In the genomic region with DNA sequence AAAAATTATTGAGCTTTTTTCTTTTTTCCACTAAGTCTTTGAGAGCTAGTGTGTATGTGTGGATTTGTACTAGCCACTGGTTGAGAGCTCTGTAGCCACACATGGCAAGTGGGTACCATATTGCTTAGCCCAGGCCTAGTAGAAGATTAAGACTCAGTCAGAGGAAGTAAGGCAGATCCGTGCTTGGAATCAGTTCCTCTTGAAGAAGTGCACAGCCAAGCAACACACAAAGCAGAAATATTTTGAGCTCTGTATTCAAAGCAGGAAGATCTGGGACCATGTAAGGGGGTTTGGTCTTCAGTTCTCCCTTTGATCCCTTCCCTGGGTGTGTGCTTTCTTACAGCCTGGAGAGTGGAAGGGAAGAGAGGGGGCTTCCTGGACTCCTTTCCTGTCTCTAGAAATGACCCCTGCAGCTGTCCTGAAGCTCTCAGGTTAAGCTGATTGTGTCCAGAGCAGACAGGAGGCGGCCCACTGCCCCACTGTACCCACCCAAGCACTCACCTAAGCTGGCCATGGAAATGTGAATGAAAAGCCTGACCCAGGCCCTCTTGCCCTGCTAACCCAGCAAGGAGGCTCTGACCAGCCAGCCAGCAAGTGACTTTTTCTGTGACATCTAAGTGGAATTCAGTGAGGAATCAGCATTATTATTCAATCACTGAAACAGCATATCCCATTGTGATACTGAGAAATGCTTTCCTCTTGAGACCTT, we compare ENCODE assay signal across 10 cellular contexts. TPM values are rescaled to one million over a fixed set of nuclear protein-coding genes. Genes with fewer than 3 reads are reported as not detected.
A peak's percentile ranks its signal among the peaks of the same experiment; 100 is the strongest.
DNase-seq lines count a peak whose midpoint lies in the region; ATAC-seq and TF ChIP-seq lines count a peak whose summit lies in the region.
"Had no signal": no experiment of that assay in that cellular context is flagged by ENCODE, and none has a peak within 500 bp of the region (broad histone marks: within the 10 kb centered on the region; RNA-seq: fewer than 3 reads in every experiment).

No MANE protein-coding gene starts in this region.

- ATAC-seq in RWPE2 (ENCODE audit: low read depth) (no peak), HG03432 (IDR thresholded peaks at IDR 0.05; ENCODE audit: unreplicated experiment) (no peak)

- no peaks in the 10 kb centered on the region for H3K9me3 ChIP-seq in RWPE2 (ENCODE audit: severe bottlenecking)
- H3K9me3 ChIP-seq in skeletal muscle tissue (ENCODE audit: control insufficient read depth in 3 of 3, low read length in 3 of 3), result no peaks in the 10 kb centered on the region
- no peaks in the 10 kb centered on the region for H3K9me3 ChIP-seq in MG63

- H3K4me3 ChIP-seq in HL-60 (replicated peaks; ENCODE audit: insufficient read depth, low read length) (no peak overlapping the region), RWPE2 (ENCODE audit: severe bottlenecking) (peak overlapping the region; percentile 98), fibroblast of the aortic adventitia (ENCODE audit: low read depth, low read length) (peak overlapping the region; percentile 22), skeletal muscle tissue (ENCODE audit: low read length in 3 of 3) (peak overlapping the region in 2 of 3 donors; percentile 70 to 90), MG63 (no peak overlapping the region)
- H3K4me3 ChIP-seq: cardiac muscle cell had no signal

- H3K4me1 ChIP-seq in RWPE2 (ENCODE audit: insufficient read depth, poor library complexity, severe bottlenecking) (peaks cover 64% of the 10 kb centered on the region), skeletal muscle tissue (ENCODE audit: control insufficient read depth in 3 of 3, insufficient read depth in 3 of 3, low read length in 3 of 3) (peaks cover 13 to 33% (median 19%) of the 10 kb centered on the region in 3 donors)

- H3K9ac ChIP-seq in skeletal muscle tissue (ENCODE audit: low read depth in 1 of 3, low read length in 3 of 3), result peak overlapping the region; percentile 7 to 47 (median 10)

- H3K27me3 ChIP-seq in HL-60 (ENCODE audit: insufficient read depth, poor library complexity, severe bottlenecking) (no peaks in the 10 kb centered on the region), RWPE2 (ENCODE audit: insufficient read depth, poor library complexity, severe bottlenecking) (no peaks in the 10 kb centered on the region), skeletal muscle tissue (ENCODE audit: control insufficient read depth in 3 of 3, insufficient read depth in 3 of 3, low read length in 3 of 3) (no peaks in the 10 kb centered on the region), MG63 (no peaks in the 10 kb centered on the region)
- H3K27me3 ChIP-seq: cardiac muscle cell had no signal

- no peak for TF ChIP-seq CTCF in HL-60 (IDR thresholded peaks at IDR 0.05; ENCODE audit: insufficient read depth, low read length)
- TF ChIP-seq CTCF in RWPE2 (IDR thresholded peaks at IDR 0.05; ENCODE audit: poor library complexity, severe bottlenecking), result no peak
- TF ChIP-seq CTCF in fibroblast of the aortic adventitia (IDR thresholded peaks at IDR 0.05; ENCODE audit: insufficient read depth, low read length), result no peak

- peak in 1 of 2 experiments; percentile 53 for DNase-seq in HL-60 (ENCODE audit: low read depth in 1 of 2, low spot score in 1 of 2)
- no peak for DNase-seq in RWPE2 (ENCODE audit: low spot score)
- DNase-seq in fibroblast of the aortic adventitia (ENCODE audit: low read depth), result no peak
- DNase-seq in NCI-H1048 (lab: John Stamatoyannopoulos, UW), result no peak
- no peak for DNase-seq in DMS53 treated with DMSO at 0.1 percent for 48 hours (lab: John Stamatoyannopoulos, UW; ENCODE audit: unreplicated experiment)
- DNase-seq in MG63, result no peak
- DNase-seq: NCI-H774 had no signal

- peaks cover 80% of the 10 kb centered on the region for H3K36me3 ChIP-seq in RWPE2 (ENCODE audit: low read depth)
- peaks cover 31 to 39% (median 31%) of the 10 kb centered on the region in 3 donors for H3K36me3 ChIP-seq in skeletal muscle tissue (ENCODE audit: control insufficient read depth in 3 of 3, insufficient read depth in 3 of 3, low read length in 3 of 3)
- peaks cover 67% of the 10 kb centered on the region for H3K36me3 ChIP-seq in MG63

- H3K27ac ChIP-seq in HL-60 (replicated peaks), result peak overlapping the region; percentile 12; the same call in 1 of the 2 replicates
- peak overlapping the region; percentile 93 for H3K27ac ChIP-seq in RWPE2 (ENCODE audit: poor library complexity, severe bottlenecking)
- peak overlapping the region; percentile 66 for H3K27ac ChIP-seq in skeletal muscle tissue (ENCODE audit: low read depth, low read length)
- H3K27ac ChIP-seq: cardiac muscle cell had no signal

RNA-seq across cellular contexts. Expression of a gene that starts 3.6 kb away (rescaled TPM):
- total RNA-seq in fibroblast of the aortic adventitia (ENCODE audit: low replicate concordance) (7.5 and 62.6 TPM in 2 replicates), skeletal muscle tissue (20.9 TPM)
- 12.6 and 12.7 TPM in 2 replicates for total RNA-seq in MG63 (2014; rRNA removed; shearing (Covaris generic); ENCODE audit: low replicate concordance)

Comparison
In these comparisons a context has a peak if more than half of its experiments do, and no peak if none do; other contexts are left out.
1. H3K27ac ChIP-seq: peak in every context shown above with its lines; median percentile 93 in RWPE2; 66 in skeletal muscle tissue; 12 in HL-60.
2. H3K4me3 ChIP-seq: peak in RWPE2 (single experiment), fibroblast of the aortic adventitia (single experiment) and skeletal muscle tissue (2 of 3); none in HL-60 (single experiment) and MG63 (single experiment).